ENCODE assay signal across 8 cellular contexts in genomic region chr9:136843159-136843800, GRCh38. TPM values are rescaled to one million over a fixed set of nuclear protein-coding genes. Genes with fewer than 3 reads are reported as not detected.
DNase-seq lines count a peak whose midpoint lies in the region; ATAC-seq and TF ChIP-seq lines count a peak whose summit lies in the region.
"Not testable (repeated sequence)": the region's sequence is repeated elsewhere in the genome, so short reads cannot be mapped to it uniquely, and the experiment has no call there.

No MANE protein-coding gene starts in this region.

- not testable (repeated sequence) for H3K27ac ChIP-seq in BLaER1; Panc1 (ENCODE audit: low read length)
- peak overlapping the region in 6 of 10 donors; percentile 4 to 75 (median 59) for H3K27ac ChIP-seq in heart right ventricle

- peaks cover 20% of the 10 kb centered on the region for H3K27me3 Mint-ChIP-seq in activated CD8-positive, alpha-beta memory T cell treated with anti-CD3 and anti-CD28 coated beads, Interleukin-2, amount 10 ng/mL, durations not matched to agents 7 days and 5 days
- H3K27me3 Mint-ChIP-seq in MCF 10A (ENCODE audit: insufficient read depth, unreplicated experiment); natural killer cell (ENCODE audit: low read depth in 2 of 2): not testable (repeated sequence)

- POLR2A ChIA-PET in Panc1 (lab: Charles Lee): not testable (repeated sequence)
- POLR2A ChIA-PET in MCF 10A (lab: Yijun Ruan, JAX): interaction anchor here (0.7 to 2.0 kb wide), 2 partner anchors 11 to 34 kb away, joined by 5 to 10 read pairs; no protein-coding TSS in a partner anchor

- H3K4me3 Mint-ChIP-seq in activated CD8-positive, alpha-beta memory T cell treated with anti-CD3 and anti-CD28 coated beads, Interleukin-2, amount 10 ng/mL, durations not matched to agents 7 days and 5 days: peak overlapping the region; percentile 24
- H3K4me3 Mint-ChIP-seq in MCF 10A (ENCODE audit: unreplicated experiment): peak overlapping the region; percentile 25
- peak overlapping the region; percentile 79 for H3K4me3 Mint-ChIP-seq in natural killer cell
- H3K4me3 Mint-ChIP-seq in stimulated activated effector memory CD8-positive, alpha-beta T cell treated with anti-CD3 and anti-CD28 coated beads, Interleukin-12 subunit alpha, Interleukin-12 subunit beta, amount 100 ng/mL, for 72 hours: peak overlapping the region; percentile 79

- not testable (repeated sequence) for BruUV-seq in Panc1 (replicated peaks; lab: Mats Ljungman, UMichigan); MCF 10A (replicated peaks; lab: Mats Ljungman, UMichigan)

- H3K4me1 ChIP-seq in BLaER1: peaks cover 59% of the 10 kb centered on the region
- H3K4me1 ChIP-seq in HAP-1: peaks cover 19% of the 10 kb centered on the region
- peaks cover 26% of the 10 kb centered on the region for H3K4me1 ChIP-seq in Panc1 (ENCODE audit: control insufficient read depth, insufficient read depth, low read length)
- H3K4me1 ChIP-seq in heart right ventricle: peaks cover 20 to 59% (median 43%) of the 10 kb centered on the region in 9 donors

- H3K9me3 ChIP-seq in BLaER1: peaks cover 18% of the 10 kb centered on the region; the same call in 1 of the 2 replicates
- H3K9me3 ChIP-seq in HAP-1; Panc1 (ENCODE audit: control insufficient read depth, insufficient read depth, low read depth, low read length); heart right ventricle: not testable (repeated sequence)

- 0 out of 2 replicates have a peak overlapping the region, but pooled peaks have one; percentile 53 for H3K9ac ChIP-seq in BLaER1

- H3K4me1 Mint-ChIP-seq in activated CD8-positive, alpha-beta memory T cell treated with anti-CD3 and anti-CD28 coated beads, Interleukin-2, amount 10 ng/mL, durations not matched to agents 7 days and 5 days: peaks cover 19% of the 10 kb centered on the region
- H3K4me1 Mint-ChIP-seq in MCF 10A (ENCODE audit: insufficient read depth, unreplicated experiment) (peaks cover 18% of the 10 kb centered on the region), natural killer cell (peaks cover 19 to 37% of the 10 kb centered on the region in 2 donors)
- peaks cover 27% of the 10 kb centered on the region for H3K4me1 Mint-ChIP-seq in stimulated activated effector memory CD8-positive, alpha-beta T cell treated with anti-CD3 and anti-CD28 coated beads, Interleukin-12 subunit alpha, Interleukin-12 subunit beta, amount 100 ng/mL, for 72 hours

- not testable (repeated sequence) for H3K9me3 Mint-ChIP-seq in activated CD8-positive, alpha-beta memory T cell treated with anti-CD3 and anti-CD28 coated beads, Interleukin-2, amount 10 ng/mL, durations not matched to agents 7 days and 5 days (ENCODE audit: low read depth); MCF 10A (ENCODE audit: unreplicated experiment); natural killer cell; stimulated activated effector memory CD8-positive, alpha-beta T cell treated with anti-CD3 and anti-CD28 coated beads, Interleukin-12 subunit alpha, Interleukin-12 subunit beta, amount 100 ng/mL, for 72 hours

- H3K36me3 ChIP-seq in BLaER1 (peaks cover 27% of the 10 kb centered on the region), HAP-1 (replicated peaks) (peaks cover 12% of the 10 kb centered on the region), heart right ventricle (peaks cover 0 to 39% (median 6%) of the 10 kb centered on the region in 9 donors)
- not testable (repeated sequence) for H3K36me3 ChIP-seq in Panc1 (ENCODE audit: control insufficient read depth, insufficient read depth, low read length)

- DNase-seq in HAP-1 (ENCODE audit: low spot score in 2 of 2); Panc1 (ENCODE audit: low read depth, low spot score); activated CD8-positive, alpha-beta memory T cell treated with anti-CD3 and anti-CD28 coated beads, Interleukin-2, amount 10 ng/mL, durations not matched to agents 7 days and 5 days; MCF 10A (ENCODE audit: unreplicated experiment); heart right ventricle; natural killer cell: not testable (repeated sequence)
- DNase-seq in stimulated activated effector memory CD8-positive, alpha-beta T cell treated with anti-CD3 and anti-CD28 coated beads, Interleukin-12 subunit alpha, Interleukin-12 subunit beta, amount 100 ng/mL, for 72 hours (ENCODE audit: low spot score in 2 of 2): peak in 1 of 2 donors; percentile 66

- not testable (repeated sequence) for TF ChIP-seq CTCF in Panc1 (IDR thresholded peaks at IDR 0.05); MCF 10A (IDR thresholded peaks at IDR 0.05; ENCODE audit: unreplicated experiment); heart right ventricle (IDR thresholded peaks at IDR 0.05); natural killer cell (IDR thresholded peaks at IDR 0.05)

- H4K20me1 ChIP-seq in BLaER1: peaks cover 52% of the 10 kb centered on the region

- peak overlapping the region; percentile 46 for H3K27ac Mint-ChIP-seq in activated CD8-positive, alpha-beta memory T cell treated with anti-CD3 and anti-CD28 coated beads, Interleukin-2, amount 10 ng/mL, durations not matched to agents 7 days and 5 days
- not testable (repeated sequence) for H3K27ac Mint-ChIP-seq in MCF 10A (ENCODE audit: low read depth, unreplicated experiment)
- H3K27ac Mint-ChIP-seq in natural killer cell: peak overlapping the region; percentile 77 to 82
- peak overlapping the region; percentile 58 for H3K27ac Mint-ChIP-seq in stimulated activated effector memory CD8-positive, alpha-beta T cell treated with anti-CD3 and anti-CD28 coated beads, Interleukin-12 subunit alpha, Interleukin-12 subunit beta, amount 100 ng/mL, for 72 hours

- CTCF ChIA-PET in Panc1 (lab: Charles Lee): interaction anchor here (0.7 kb wide), 1 partner anchor 96 kb away, joined by 8 read pairs; no protein-coding TSS in a partner anchor
- CTCF ChIA-PET in activated CD8-positive, alpha-beta memory T cell treated with anti-CD3 and anti-CD28 coated beads, Interleukin-2, amount 10 ng/mL, durations not matched to agents 7 days and 5 days (lab: Charles Lee): interaction anchor here (0.8 to 4.3 kb wide), 36 partner anchors 10 to 243 kb away, joined by 3 to 38 read pairs (median 5); partner anchors contain the start of genes ABCA2, C8G, EDF1 and FBXW5
- CTCF ChIA-PET in MCF 10A (lab: Yijun Ruan, JAX): interaction anchor here (0.6 to 2.3 kb wide), 15 partner anchors 8 to 219 kb away, joined by 3 to 8 read pairs (median 3); partner anchors contain the start of genes RABL6 and TRAF2

- ATAC-seq in Panc1; activated CD8-positive, alpha-beta memory T cell treated with anti-CD3 and anti-CD28 coated beads, Interleukin-2, amount 10 ng/mL, durations not matched to agents 7 days and 5 days; stimulated activated effector memory CD8-positive, alpha-beta T cell treated with anti-CD3 and anti-CD28 coated beads, Interleukin-12 subunit alpha, Interleukin-12 subunit beta, amount 100 ng/mL, for 72 hours: not testable (repeated sequence)
- ATAC-seq in heart right ventricle (peak in 4 of 8 donors; percentile 13 to 23 (median 20)), natural killer cell (peak in 2 of 3 donors; percentile 5 to 27)

- H3K27me3 ChIP-seq in BLaER1: peaks cover 41% of the 10 kb centered on the region
- H3K27me3 ChIP-seq in HAP-1 (ENCODE audit: low read depth); Panc1 (ENCODE audit: control insufficient read depth, insufficient read depth, low read length): not testable (repeated sequence)
- peaks cover 0 to 51% (median 29%) of the 10 kb centered on the region in 7 donors for H3K27me3 ChIP-seq in heart right ventricle

- WGBS in heart right ventricle, 2 donors: 20 to 25% methylated on average over 17 to 21 of the region's 21 CpGs

- peak overlapping the region; percentile 86 for H3K4me2 ChIP-seq in BLaER1

- in situ Hi-C loops in HAP-1 (cut with MboI; ENCODE audit: low sequenced_read_pairs); Panc1 (cut with HindIII; ENCODE audit: low pct_unique_long_range_greater_than_20kb, low sequenced_read_pairs): not testable (repeated sequence)

- H3K4me3 ChIP-seq in BLaER1 (peak overlapping the region; percentile 44; the same call in 1 of the 2 replicates), HAP-1 (peak overlapping the region; percentile 19; the same call in 1 of the 2 replicates), Panc1 (ENCODE audit: low read depth in 2 of 2, low read length in 2 of 2) (peak overlapping the region; percentile 11 to 18; a peak in 1 of 4 replicates), heart right ventricle (peak overlapping the region in 8 of 10 donors; percentile 14 to 69 (median 60))

- intact Hi-C loops in Panc1 (cut with micrococcal nuclease; ENCODE audit: unreplicated experiment): not testable (repeated sequence)
- intact Hi-C loops in MCF 10A (cut with micrococcal nuclease): loop anchor here (2.0 to 10.0 kb wide), 2 partner anchors 102 to 192 kb away; partner anchors contain the start of genes C8G and FBXW5
- intact Hi-C loops in heart right ventricle (cut with DNase I): loop anchor here in 5 of 10 donors (2.0 to 10.0 kb wide), 5 partner anchors 36 to 182 kb away; partner anchors contain the start of genes FBXW5 (in 2 of the 5), RABL6 (in 2 of the 5), ABCA2 (in 1 of the 5) and C8G (in 1 of the 5)
- intact Hi-C loops in natural killer cell (cut with micrococcal nuclease): loop anchor here (2.0 to 10.0 kb wide), 5 partner anchors 36 to 308 kb away; partner anchors contain the start of gene RABL6

- not testable (repeated sequence) for H3K36me3 Mint-ChIP-seq in activated CD8-positive, alpha-beta memory T cell treated with anti-CD3 and anti-CD28 coated beads, Interleukin-2, amount 10 ng/mL, durations not matched to agents 7 days and 5 days; natural killer cell
- H3K36me3 Mint-ChIP-seq in MCF 10A (ENCODE audit: insufficient read depth, unreplicated experiment): peaks cover 47% of the 10 kb centered on the region
- H3K36me3 Mint-ChIP-seq in stimulated activated effector memory CD8-positive, alpha-beta T cell treated with anti-CD3 and anti-CD28 coated beads, Interleukin-12 subunit alpha, Interleukin-12 subunit beta, amount 100 ng/mL, for 72 hours: peaks cover 45% of the 10 kb centered on the region

RNA-seq across cellular contexts. Expression of gene AJM1, which starts 1.0 kb away (rescaled TPM):
- total RNA-seq in Panc1 (2021; ENCODE audit: unreplicated experiment): 7.2 TPM
- polyA plus RNA-seq in Panc1 (2012; ENCODE audit: insufficient read length): 11.9 TPM
- 1 to 10 TPM; 3.9 to 4.4 TPM for total RNA-seq in activated CD8-positive, alpha-beta memory T cell treated with anti-CD3 and anti-CD28 coated beads, Interleukin-2, amount 10 ng/mL, durations not matched to agents 7 days and 5 days
- 5.6 and 5.7 TPM in 2 replicates for total RNA-seq in MCF 10A (2022)
- 1 to 10 TPM; 3.6 to 8.3 (median 5.9) TPM for total RNA-seq in heart right ventricle
- polyA plus RNA-seq in heart right ventricle: 1 to 10 TPM; 3.4 to 7.6 TPM
- total RNA-seq in natural killer cell: 10 to 100 TPM; 26.6 to 35.6 (median 31.5) TPM

RNA-seq across cellular contexts. Expression of gene PHPT1, which starts 5.9 kb away (rescaled TPM):
- total RNA-seq in Panc1 (2021; ENCODE audit: unreplicated experiment) (204 TPM), MCF 10A (2022) (173 and 193 TPM in 2 replicates), heart right ventricle (100 to 1,000 TPM; 310 to 376 (median 327) TPM), natural killer cell (10 to 100 TPM; 63.5 to 69.8 (median 67.7) TPM)
- polyA plus RNA-seq in Panc1 (2012; ENCODE audit: insufficient read length): 307 TPM
- 100 to 1,000 TPM in 1 of 2 experiments, 10 to 100 TPM in 1; 96.8 to 116 TPM for total RNA-seq in activated CD8-positive, alpha-beta memory T cell treated with anti-CD3 and anti-CD28 coated beads, Interleukin-2, amount 10 ng/mL, durations not matched to agents 7 days and 5 days
- 100 to 1,000 TPM; 354 to 650 TPM for polyA plus RNA-seq in heart right ventricle

RNA-seq across cellular contexts. Expression of gene MAMDC4, which starts 8.9 kb away (rescaled TPM):
- total RNA-seq in Panc1 (2021; ENCODE audit: unreplicated experiment) (6.3 TPM), MCF 10A (2022) (11.8 and 14.1 TPM in 2 replicates), heart right ventricle (10 to 100 TPM in 2 of 10 donors, 1 to 10 TPM in 8; 4.1 to 11.3 (median 8.3) TPM), natural killer cell (1 to 10 TPM; 4.6 to 6.5 (median 5.8) TPM)
- polyA plus RNA-seq in Panc1 (2012; ENCODE audit: insufficient read length): 7.1 TPM
- total RNA-seq in activated CD8-positive, alpha-beta memory T cell treated with anti-CD3 and anti-CD28 coated beads, Interleukin-2, amount 10 ng/mL, durations not matched to agents 7 days and 5 days: 10 to 100 TPM; 13.4 to 15.5 TPM
- 10 to 100 TPM in 1 of 2 donors, 1 to 10 TPM in 1; 8.0 to 45.4 TPM for polyA plus RNA-seq in heart right ventricle

RNA-seq across cellular contexts. Expression of gene EDF1, which starts 22.8 kb away (rescaled TPM):
- total RNA-seq in Panc1 (2021; ENCODE audit: unreplicated experiment): 270 TPM
- 595 TPM for polyA plus RNA-seq in Panc1 (2012; ENCODE audit: insufficient read length)
- 100 to 1,000 TPM; 283 to 360 TPM for total RNA-seq in activated CD8-positive, alpha-beta memory T cell treated with anti-CD3 and anti-CD28 coated beads, Interleukin-2, amount 10 ng/mL, durations not matched to agents 7 days and 5 days
- 480 and 581 TPM in 2 replicates for total RNA-seq in MCF 10A (2022)
- total RNA-seq in heart right ventricle: 100 to 1,000 TPM; 289 to 375 (median 329) TPM
- 1,000 to 10,000 TPM in 1 of 2 donors, 100 to 1,000 TPM in 1; 624 to 1,058 TPM for polyA plus RNA-seq in heart right ventricle
- 100 to 1,000 TPM; 208 to 255 (median 227) TPM for total RNA-seq in natural killer cell

RNA-seq across cellular contexts. Expression of gene RABL6, which starts 35.5 kb away (rescaled TPM):
- total RNA-seq in Panc1 (2021; ENCODE audit: unreplicated experiment) (106 TPM), MCF 10A (2022) (77.8 and 84.2 TPM in 2 replicates), heart right ventricle (10 to 100 TPM; 61.6 to 91.2 (median 66.6) TPM), natural killer cell (10 to 100 TPM; 72.7 to 82.5 (median 75.9) TPM)
- 144 TPM for polyA plus RNA-seq in Panc1 (2012; ENCODE audit: insufficient read length)
- 100 to 1,000 TPM; 113 to 123 TPM for total RNA-seq in activated CD8-positive, alpha-beta memory T cell treated with anti-CD3 and anti-CD28 coated beads, Interleukin-2, amount 10 ng/mL, durations not matched to agents 7 days and 5 days
- 10 to 100 TPM; 60.5 to 97.4 TPM for polyA plus RNA-seq in heart right ventricle

Comparison
In these comparisons a context has a peak if more than half of its experiments do, and no peak if none do; other contexts are left out.
1. H3K4me3 Mint-ChIP-seq: peak in every context shown above with its lines; median percentile 79 in natural killer cell; 79 in stimulated activated effector memory CD8-positive, alpha-beta T cell treated with anti-CD3 and anti-CD28 coated beads, Interleukin-12 subunit alpha, Interleukin-12 subunit beta, amount 100 ng/mL, for 72 hours; 25 in MCF 10A; 24 in activated CD8-positive, alpha-beta memory T cell treated with anti-CD3 and anti-CD28 coated beads, Interleukin-2, amount 10 ng/mL, durations not matched to agents 7 days and 5 days.